Comparison of ENCODE assay signal across 2 cellular contexts in genomic region chr5:53167836-53168235, GRCh38.
TF ChIP-seq lines count a peak whose summit lies in the region.

No MANE protein-coding gene starts in this region.

TF ChIP-seq in SK-N-SH, 30 proteins besides CTCF, POLR2A, EP300 and RAD21 (continued from another document):
- TF ChIP-seq SIN3A (IDR thresholded peaks at IDR 0.05; ENCODE audit: borderline replicate concordance, low read depth, low read length) (no peak), RXRA (IDR thresholded peaks at IDR 0.05; ENCODE audit: borderline replicate concordance, low read depth) (no peak), CHD2 (IDR thresholded peaks at IDR 0.05; ENCODE audit: low read length, partially characterized antibody) (no peak), NRF1 (IDR thresholded peaks at IDR 0.05; ENCODE audit: low read depth, low read length) (no peak), EZH2phosphoT487 (IDR thresholded peaks at IDR 0.05; ENCODE audit: borderline replicate concordance, low read depth) (no peak), FOSL2 (IDR thresholded peaks at IDR 0.05; ENCODE audit: borderline replicate concordance, low read depth) (no peak)
- TF ChIP-seq, protein P1, sequence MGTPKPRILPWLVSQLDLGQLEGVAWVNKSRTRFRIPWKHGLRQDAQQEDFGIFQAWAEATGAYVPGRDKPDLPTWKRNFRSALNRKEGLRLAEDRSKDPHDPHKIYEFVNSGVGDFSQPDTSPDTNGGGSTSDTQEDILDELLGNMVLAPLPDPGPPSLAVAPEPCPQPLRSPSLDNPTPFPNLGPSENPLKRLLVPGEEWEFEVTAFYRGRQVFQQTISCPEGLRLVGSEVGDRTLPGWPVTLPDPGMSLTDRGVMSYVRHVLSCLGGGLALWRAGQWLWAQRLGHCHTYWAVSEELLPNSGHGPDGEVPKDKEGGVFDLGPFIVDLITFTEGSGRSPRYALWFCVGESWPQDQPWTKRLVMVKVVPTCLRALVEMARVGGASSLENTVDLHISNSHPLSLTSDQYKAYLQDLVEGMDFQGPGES (IDR thresholded peaks at IDR 0.05; ENCODE audit: low read depth, low read length): no peak
TF ChIP-seq in SK-N-SH: peak in this region for 0.

TF ChIP-seq in SK-N-SH treated with all-trans-retinoic acid at 6 μM for 48 hours, 23 proteins besides CTCF, POLR2A, EP300 and RAD21 (continued from another document):
- TF ChIP-seq, protein P2, sequence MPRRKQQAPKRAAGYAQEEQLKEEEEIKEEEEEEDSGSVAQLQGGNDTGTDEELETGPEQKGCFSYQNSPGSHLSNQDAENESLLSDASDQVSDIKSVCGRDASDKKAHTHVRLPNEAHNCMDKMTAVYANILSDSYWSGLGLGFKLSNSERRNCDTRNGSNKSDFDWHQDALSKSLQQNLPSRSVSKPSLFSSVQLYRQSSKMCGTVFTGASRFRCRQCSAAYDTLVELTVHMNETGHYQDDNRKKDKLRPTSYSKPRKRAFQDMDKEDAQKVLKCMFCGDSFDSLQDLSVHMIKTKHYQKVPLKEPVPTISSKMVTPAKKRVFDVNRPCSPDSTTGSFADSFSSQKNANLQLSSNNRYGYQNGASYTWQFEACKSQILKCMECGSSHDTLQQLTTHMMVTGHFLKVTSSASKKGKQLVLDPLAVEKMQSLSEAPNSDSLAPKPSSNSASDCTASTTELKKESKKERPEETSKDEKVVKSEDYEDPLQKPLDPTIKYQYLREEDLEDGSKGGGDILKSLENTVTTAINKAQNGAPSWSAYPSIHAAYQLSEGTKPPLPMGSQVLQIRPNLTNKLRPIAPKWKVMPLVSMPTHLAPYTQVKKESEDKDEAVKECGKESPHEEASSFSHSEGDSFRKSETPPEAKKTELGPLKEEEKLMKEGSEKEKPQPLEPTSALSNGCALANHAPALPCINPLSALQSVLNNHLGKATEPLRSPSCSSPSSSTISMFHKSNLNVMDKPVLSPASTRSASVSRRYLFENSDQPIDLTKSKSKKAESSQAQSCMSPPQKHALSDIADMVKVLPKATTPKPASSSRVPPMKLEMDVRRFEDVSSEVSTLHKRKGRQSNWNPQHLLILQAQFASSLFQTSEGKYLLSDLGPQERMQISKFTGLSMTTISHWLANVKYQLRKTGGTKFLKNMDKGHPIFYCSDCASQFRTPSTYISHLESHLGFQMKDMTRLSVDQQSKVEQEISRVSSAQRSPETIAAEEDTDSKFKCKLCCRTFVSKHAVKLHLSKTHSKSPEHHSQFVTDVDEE (CRISPR knock-in tag; IDR thresholded peaks at IDR 0.05): no peak
- TF ChIP-seq ISL1 (CRISPR knock-in tag; IDR thresholded peaks at IDR 0.05) (no peak), ZC3H10 (CRISPR knock-in tag; IDR thresholded peaks at IDR 0.05) (no peak), TOX (CRISPR knock-in tag; IDR thresholded peaks at IDR 0.05; ENCODE audit: borderline replicate concordance) (no peak), BACH2 (CRISPR knock-in tag; IDR thresholded peaks at IDR 0.05; ENCODE audit: borderline replicate concordance) (no peak), ARNTL (CRISPR knock-in tag; IDR thresholded peaks at IDR 0.05; ENCODE audit: borderline replicate concordance, low read depth) (no peak), ZNF565 (CRISPR knock-in tag; conservative IDR thresholded peaks at IDR 0.05; ENCODE audit: low read depth) (no peak), ZFP30 (CRISPR knock-in tag; IDR thresholded peaks at IDR 0.05) (no peak), OSR1 (CRISPR knock-in tag; IDR thresholded peaks at IDR 0.05) (no peak)
